ENCODE assay signal across 29 cellular contexts in genomic region chr15:79117442-79118204, GRCh38. TPM values are rescaled to one million over a fixed set of nuclear protein-coding genes. Genes with fewer than 3 reads are reported as not detected.
"Had no signal": no experiment of that assay in that cellular context is flagged by ENCODE, and none has a peak within 500 bp of the region (broad histone marks: within the 10 kb centered on the region; RNA-seq: fewer than 3 reads in every experiment).

No MANE protein-coding gene starts in this region.

- H3K36me3 Mint-ChIP-seq: activated CD4-positive, alpha-beta memory T cell treated with anti-CD3 and anti-CD28 coated beads for 36 hours; activated naive CD8-positive, alpha-beta T cell; immature natural killer cell; mesothelial cell of epicardium; naive B cell; stimulated activated memory B cell treated with anti-CD40 and anti-IgM and Interleukin-4, amounts not matched to agents 10 μg/mL and 1 μg/mL and 100 μg/mL, for 72 hours; type B pancreatic cell had no signal

- ATAC-seq: activated CD4-positive, CD25-positive, alpha-beta regulatory T cell treated with anti-CD3 and anti-CD28 coated beads, Interleukin-2, amount 50 U/mL, for 24 hours; activated T-cell treated with anti-CD3 and anti-CD28 coated beads, Interleukin-2, amount 50 U/mL, for 4 hours; activated T-helper 17 cell treated with anti-CD3 and anti-CD28 coated beads, Interleukin-2, amount 50 U/mL, for 72 hours; gastrocnemius medialis; pancreas; stimulated activated memory B cell treated with anti-CD40 and anti-IgM and Interleukin-4, amounts not matched to agents 10 μg/mL and 1 μg/mL and 100 μg/mL, for 72 hours; stimulated activated naive CD8-positive, alpha-beta T cell treated with anti-CD3 and anti-CD28 coated beads, Interleukin-15, amount 100 ng/mL, for 72 hours had no signal

- H3K27me3 ChIP-seq: gastrocnemius medialis, pancreas, sigmoid colon, uterus had no signal

- DNase-seq: activated CD4-positive, alpha-beta memory T cell treated with anti-CD3 and anti-CD28 coated beads for 36 hours; activated CD4-positive, alpha-beta T cell treated with anti-CD3 and anti-CD28 coated beads for 48 hours; activated T-cell treated with anti-CD3 and anti-CD28 coated beads, Interleukin-2, amount 50 U/mL, for 4 hours; anterior cingulate cortex; esophagus squamous epithelium; gastrocnemius medialis; glutamatergic neuron; immature natural killer cell; kidney; naive B cell; nephron progenitor cell; pancreas; retina; sigmoid colon; small intestine; stimulated activated CD4-positive, alpha-beta T cell treated with anti-CD3 and anti-CD28 coated beads, Interleukin-4, amount 100 ng/mL, for 24 hours; stimulated activated naive CD8-positive, alpha-beta T cell treated with anti-CD3 and anti-CD28 coated beads, Interleukin-15, amount 100 ng/mL, for 72 hours; substantia nigra; uterus had no signal

- H3K4me3 Mint-ChIP-seq: activated CD4-positive, alpha-beta memory T cell treated with anti-CD3 and anti-CD28 coated beads for 36 hours; activated naive CD8-positive, alpha-beta T cell; activated T-cell treated with anti-CD3 and anti-CD28 coated beads, Interleukin-2, amount 50 U/mL, for 4 hours; activated T-helper 17 cell treated with anti-CD3 and anti-CD28 coated beads, Interleukin-2, amount 50 U/mL, for 72 hours; central memory CD8-positive, alpha-beta T cell; dendritic cell treated with granulocyte-macrophage colony-stimulating factor and Interleukin-4, amounts not matched to agents 40 ng/mL and 50 ng/mL, for 4 days; immature natural killer cell; mesothelial cell of epicardium; naive B cell; nephron progenitor cell; stimulated activated memory B cell treated with anti-CD40 and anti-IgM and Interleukin-4, amounts not matched to agents 10 μg/mL and 1 μg/mL and 100 μg/mL, for 72 hours; stimulated activated naive CD8-positive, alpha-beta T cell treated with anti-CD3 and anti-CD28 coated beads, Interleukin-15, amount 100 ng/mL, for 72 hours; type B pancreatic cell had no signal

- H3K4me3 ChIP-seq: esophagus squamous epithelium, gastrocnemius medialis, pancreas, prostate gland, sigmoid colon, uterus had no signal

- FAIRE-seq: bronchial epithelial cell, kidney, pancreas, small intestine had no signal

- H3K27ac Mint-ChIP-seq: activated CD4-positive, alpha-beta memory T cell treated with anti-CD3 and anti-CD28 coated beads for 36 hours; activated naive CD8-positive, alpha-beta T cell; activated T-helper 17 cell treated with anti-CD3 and anti-CD28 coated beads, Interleukin-2, amount 50 U/mL, for 72 hours; dendritic cell treated with granulocyte-macrophage colony-stimulating factor and Interleukin-4, amounts not matched to agents 40 ng/mL and 50 ng/mL, for 4 days; immature natural killer cell; mesothelial cell of epicardium; naive B cell; nephron progenitor cell; stimulated activated memory B cell treated with anti-CD40 and anti-IgM and Interleukin-4, amounts not matched to agents 10 μg/mL and 1 μg/mL and 100 μg/mL, for 72 hours; stimulated activated naive CD8-positive, alpha-beta T cell treated with anti-CD3 and anti-CD28 coated beads, Interleukin-15, amount 100 ng/mL, for 72 hours; type B pancreatic cell had no signal

- H3K36me3 ChIP-seq: esophagus squamous epithelium, gastrocnemius medialis, pancreas, prostate gland, sigmoid colon, uterus had no signal

- H3K27ac ChIP-seq: esophagus squamous epithelium, gastrocnemius medialis, pancreas, prostate gland, sigmoid colon, uterus had no signal

- H3K9me3 ChIP-seq: esophagus squamous epithelium, gastrocnemius medialis, pancreas, prostate gland, sigmoid colon, uterus had no signal

- H3K4me1 Mint-ChIP-seq: activated T-helper 17 cell treated with anti-CD3 and anti-CD28 coated beads, Interleukin-2, amount 50 U/mL, for 72 hours; central memory CD8-positive, alpha-beta T cell; immature natural killer cell; mesothelial cell of epicardium; naive B cell; nephron progenitor cell; stimulated activated naive CD8-positive, alpha-beta T cell treated with anti-CD3 and anti-CD28 coated beads, Interleukin-15, amount 100 ng/mL, for 72 hours had no signal

- H3K9me3 Mint-ChIP-seq: activated CD4-positive, alpha-beta memory T cell treated with anti-CD3 and anti-CD28 coated beads for 36 hours; activated T-cell treated with anti-CD3 and anti-CD28 coated beads, Interleukin-2, amount 50 U/mL, for 4 hours; activated T-helper 17 cell treated with anti-CD3 and anti-CD28 coated beads, Interleukin-2, amount 50 U/mL, for 72 hours; central memory CD8-positive, alpha-beta T cell; dendritic cell treated with granulocyte-macrophage colony-stimulating factor and Interleukin-4, amounts not matched to agents 40 ng/mL and 50 ng/mL, for 4 days; mesothelial cell of epicardium; nephron progenitor cell; stimulated activated memory B cell treated with anti-CD40 and anti-IgM and Interleukin-4, amounts not matched to agents 10 μg/mL and 1 μg/mL and 100 μg/mL, for 72 hours; stimulated activated naive CD8-positive, alpha-beta T cell treated with anti-CD3 and anti-CD28 coated beads, Interleukin-15, amount 100 ng/mL, for 72 hours; type B pancreatic cell had no signal

- H3K4me1 ChIP-seq: esophagus squamous epithelium, gastrocnemius medialis, pancreas, prostate gland, sigmoid colon, uterus had no signal

RNA-seq across cellular contexts. Expression of gene RASGRF1, which starts 27.0 kb away (rescaled TPM):
- total RNA-seq: activated T-helper 17 cell treated with anti-CD3 and anti-CD28 coated beads, Interleukin-2, amount 50 U/mL, for 72 hours; gastrocnemius medialis had no signal
- polyA plus RNA-seq: immature natural killer cell had no signal
